ENCODE assay signal across 2 cellular contexts in genomic region chr18:62863629-62864028, GRCh38.
TF ChIP-seq lines count a peak whose summit lies in the region.

No MANE protein-coding gene starts in this region.

TF ChIP-seq in SK-N-SH treated with all-trans-retinoic acid at 6 μM for 48 hours, 23 proteins besides CTCF, POLR2A, EP300 and RAD21 (continued from another document):
- TF ChIP-seq TSHZ2 (CRISPR knock-in tag; IDR thresholded peaks at IDR 0.05) (no peak), ZC3H10 (CRISPR knock-in tag; IDR thresholded peaks at IDR 0.05) (no peak), ZNF565 (CRISPR knock-in tag; conservative IDR thresholded peaks at IDR 0.05; ENCODE audit: low read depth) (no peak), ZNF70 (CRISPR knock-in tag; IDR thresholded peaks at IDR 0.05) (no peak), SNAI2 (CRISPR knock-in tag; IDR thresholded peaks at IDR 0.05) (no peak), ISL1 (CRISPR knock-in tag; IDR thresholded peaks at IDR 0.05) (no peak), ZFP3 (CRISPR knock-in tag; IDR thresholded peaks at IDR 0.05) (no peak), CSRNP3 (CRISPR knock-in tag; IDR thresholded peaks at IDR 0.05) (no peak), OSR1 (CRISPR knock-in tag; IDR thresholded peaks at IDR 0.05) (peak; percentile 98), CREB5 (CRISPR knock-in tag; IDR thresholded peaks at IDR 0.05; ENCODE audit: low read depth) (no peak), ZFP30 (CRISPR knock-in tag; IDR thresholded peaks at IDR 0.05) (no peak), GLIS3 (CRISPR knock-in tag; IDR thresholded peaks at IDR 0.05) (no peak), BACH2 (CRISPR knock-in tag; IDR thresholded peaks at IDR 0.05; ENCODE audit: borderline replicate concordance) (no peak), TOX (CRISPR knock-in tag; IDR thresholded peaks at IDR 0.05; ENCODE audit: borderline replicate concordance) (peak; percentile 78; the same call in 1 of the 2 replicates), CSDC2 (CRISPR knock-in tag; IDR thresholded peaks at IDR 0.05) (no peak), ZNF8 (CRISPR knock-in tag; IDR thresholded peaks at IDR 0.05) (no peak), PPARA (CRISPR knock-in tag; IDR thresholded peaks at IDR 0.05; ENCODE audit: borderline replicate concordance) (no peak), TCF4 (CRISPR knock-in tag; IDR thresholded peaks at IDR 0.05; ENCODE audit: borderline replicate concordance) (no peak)

TF ChIP-seq in HepG2, 621 proteins besides CTCF, POLR2A, EP300 and RAD21 (continued from another document):
- TF ChIP-seq ZNF609 (CRISPR knock-in tag; IDR thresholded peaks at IDR 0.05; ENCODE audit: borderline replicate concordance) (no peak), ZFP1 (CRISPR knock-in tag; IDR thresholded peaks at IDR 0.05) (no peak), CCDC6 (CRISPR knock-in tag; IDR thresholded peaks at IDR 0.05) (no peak), BATF2 (CRISPR knock-in tag; IDR thresholded peaks at IDR 0.05) (no peak), ARID3A (IDR thresholded peaks at IDR 0.05; ENCODE audit: low read depth, low read length) (no peak), ZNF512B (CRISPR knock-in tag; IDR thresholded peaks at IDR 0.05; ENCODE audit: borderline replicate concordance) (no peak)
